ENCODE assay signal across 24 cellular contexts in the genomic region with DNA sequence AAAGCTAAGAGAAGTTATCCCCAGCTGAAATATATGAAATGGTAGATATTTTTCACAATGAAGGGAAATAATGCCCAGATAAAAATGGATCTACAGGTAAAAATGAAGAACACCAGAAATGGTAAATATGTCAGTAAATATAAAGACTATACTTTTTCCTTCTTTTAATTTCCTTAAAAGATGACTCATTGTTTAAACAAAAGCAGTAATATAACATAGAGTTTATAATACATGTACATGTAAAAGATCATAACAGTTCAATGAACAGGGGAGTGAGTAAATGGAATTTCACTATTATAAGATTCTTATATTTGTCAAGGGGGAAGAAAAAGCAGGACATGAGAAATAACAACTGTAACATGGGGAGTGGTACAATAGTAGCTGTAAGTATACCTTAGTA.
"Had no signal": no experiment of that assay in that cellular context is flagged by ENCODE, and none has a peak within 500 bp of the region (broad histone marks: within the 10 kb centered on the region; RNA-seq: fewer than 3 reads in every experiment).

No MANE protein-coding gene starts in this region.

- H3K27me3 ChIP-seq: cardiac muscle cell, MG63, SJCRH30 had no signal

- H3K4me3 ChIP-seq: cardiac muscle cell, MG63, PC-9, SJCRH30, SK-N-MC had no signal

- FAIRE-seq: TTC549 had no signal

- ATAC-seq: activated naive CD8-positive, alpha-beta T cell treated with anti-CD3 and anti-CD28 coated beads, Interleukin-2, amount 50 U/mL, for 24 hours had no signal

- H3K36me3 ChIP-seq: cardiac muscle cell, MG63 had no signal

- H3K4me1 ChIP-seq: SJCRH30 had no signal

- H3K9me3 ChIP-seq: MG63, SJCRH30 had no signal

- H3K27ac ChIP-seq: cardiac muscle cell, PC-9, SJCRH30, SK-N-MC had no signal

- DNase-seq: activated CD4-positive, alpha-beta T cell treated with anti-CD3 and anti-CD28 coated beads, Interleukin-2, amount 10 ng/mL, durations not matched to agents 7 days and 5 days; activated CD4-positive, alpha-beta T cell treated with anti-CD3 and anti-CD28 coated beads, Interleukin-2, amount 50 U/mL, for 48 hours; activated CD8-positive, alpha-beta memory T cell treated with anti-CD3 and anti-CD28 coated beads, Interleukin-2, amount 50 U/mL, for 4 hours; activated effector memory CD4-positive, alpha-beta T cell treated with Interleukin-2 at 50 U/mL for 16 hours; activated naive CD4-positive, alpha-beta T cell treated with anti-CD3 and anti-CD28 coated beads, Interleukin-2, amount 10 ng/mL, durations not matched to agents 7 days and 5 days; activated naive CD8-positive, alpha-beta T cell treated with anti-CD3 and anti-CD28 coated beads, Interleukin-2, amount 50 U/mL, for 24 hours; activated T-cell treated with anti-CD3 and anti-CD28 coated beads, Interleukin-2, amount 50 U/mL, for 48 hours; anterior cingulate cortex; MG63; NCI-H1048; NCI-H1105 treated with DMSO at 0.1 percent for 48 hours; NCI-H1436; NCI-H1694; NCI-H2029; NCI-H345; NCI-H526; NCI-H748 treated with DMSO at 0.1 percent for 48 hours; NK-92 treated with Interleukin-12 subunit alpha and Interleukin-12 subunit beta, amount 100 ng/mL, for 24 hours; PC-9; Right ventricle myocardium superior; SJCRH30 had no signal
